ENCODE assay signal across 31 cellular contexts in the genomic region with DNA sequence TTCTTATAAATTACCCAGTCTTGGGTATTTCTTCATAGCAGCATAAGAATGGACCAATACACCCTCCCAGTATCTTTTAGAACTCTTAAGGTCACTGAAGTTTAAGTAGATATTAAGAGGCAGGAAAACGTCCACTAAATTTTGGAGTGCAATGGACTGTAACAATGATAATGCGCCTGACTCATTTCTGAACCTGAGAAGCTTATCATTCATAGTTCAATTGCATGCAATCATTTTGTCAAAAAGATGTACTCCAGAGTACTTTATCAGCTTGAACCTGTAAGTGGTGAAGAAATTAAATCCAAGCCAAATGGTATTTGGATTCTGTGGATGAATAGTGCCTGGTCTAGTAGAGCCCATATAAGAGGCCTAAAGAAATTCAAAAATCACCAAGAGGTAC.
"Had no signal": no experiment of that assay in that cellular context is flagged by ENCODE, and none has a peak within 500 bp of the region (broad histone marks: within the 10 kb centered on the region; RNA-seq: fewer than 3 reads in every experiment).

No MANE protein-coding gene starts in this region.

- H3K4me3 ChIP-seq: body of pancreas, gastrocnemius medialis, heart left ventricle had no signal

- DNase-seq: activated CD4-positive, alpha-beta memory T cell treated with anti-CD3 and anti-CD28 coated beads for 36 hours; activated CD4-positive, alpha-beta T cell treated with anti-CD3 and anti-CD28 coated beads for 36 hours; activated CD4-positive, alpha-beta T cell treated with anti-CD3 and anti-CD28 coated beads, Interleukin-2, amount 10 ng/mL, durations not matched to agents 24 days and 14 days; activated CD4-positive, CD25-positive, alpha-beta regulatory T cell; activated CD4-positive, CD25-positive, alpha-beta regulatory T cell treated with anti-CD3 and anti-CD28 coated beads, Interleukin-2, amount 50 U/mL, for 72 hours; activated CD8-positive, alpha-beta memory T cell treated with anti-CD3 and anti-CD28 coated beads, Interleukin-2, amount 10 ng/mL, durations not matched to agents 7 days and 5 days; activated CD8-positive, alpha-beta memory T cell treated with anti-CD3 and anti-CD28 coated beads, Interleukin-2, amount 50 U/mL, for 4 hours; activated CD8-positive, alpha-beta T cell treated with anti-CD3 and anti-CD28 coated beads, Interleukin-2, amount 10 ng/mL, durations not matched to agents 7 days and 5 days; activated effector memory CD4-positive, alpha-beta T cell treated with anti-CD3 and anti-CD28 coated beads, Interleukin-2, amount 50 U/mL, for 16 hours; activated naive CD4-positive, alpha-beta T cell treated with anti-CD3 and anti-CD28 coated beads for 36 hours; activated naive CD8-positive, alpha-beta T cell treated with anti-CD3 and anti-CD28 coated beads, Interleukin-2, amount 10 ng/mL, durations not matched to agents 7 days and 5 days; activated T-cell treated with anti-CD3 and anti-CD28 coated beads, Interleukin-2, amount 50 U/mL, for 1 hour; activated T-cell treated with anti-CD3 and anti-CD28 coated beads, Interleukin-2, amount 50 U/mL, for 48 hours; amniotic stem cell; anterior cingulate cortex; body of pancreas; caudate nucleus; cortex of kidney; dermis blood vessel endothelial cell; effector CD4-positive, alpha-beta T cell; foreskin keratinocyte; gastrocnemius medialis; glutamatergic neuron; heart left ventricle; T-helper 2 cell had no signal

- H3K36me3 ChIP-seq: gastrocnemius medialis, heart left ventricle had no signal

- ATAC-seq: activated CD4-positive, alpha-beta T cell treated with anti-CD3 and anti-CD28 coated beads for 36 hours; activated CD8-positive, alpha-beta memory T cell treated with anti-CD3 and anti-CD28 coated beads, Interleukin-2, amount 10 ng/mL, durations not matched to agents 7 days and 5 days; activated CD8-positive, alpha-beta T cell treated with anti-CD3 and anti-CD28 coated beads, Interleukin-2, amount 10 ng/mL, durations not matched to agents 7 days and 5 days; activated naive CD4-positive, alpha-beta T cell treated with anti-CD3 and anti-CD28 coated beads, Interleukin-2, amount 50 U/mL, for 72 hours; body of pancreas; esophagus mucosa; foreskin keratinocyte; gastrocnemius medialis; heart left ventricle had no signal

- H3K4me1 ChIP-seq: body of pancreas, foreskin keratinocyte, gastrocnemius medialis, heart left ventricle had no signal

- H3K27ac ChIP-seq: body of pancreas, epithelial cell of prostate, foreskin keratinocyte, gastrocnemius medialis, heart left ventricle had no signal

- FAIRE-seq: colon, endometrium, endothelial cell of umbilical vein had no signal

- H3K9me3 ChIP-seq: body of pancreas, gastrocnemius medialis, heart left ventricle had no signal

- H3K27me3 ChIP-seq: body of pancreas, foreskin keratinocyte, gastrocnemius medialis, heart left ventricle had no signal
